In the genomic region with DNA sequence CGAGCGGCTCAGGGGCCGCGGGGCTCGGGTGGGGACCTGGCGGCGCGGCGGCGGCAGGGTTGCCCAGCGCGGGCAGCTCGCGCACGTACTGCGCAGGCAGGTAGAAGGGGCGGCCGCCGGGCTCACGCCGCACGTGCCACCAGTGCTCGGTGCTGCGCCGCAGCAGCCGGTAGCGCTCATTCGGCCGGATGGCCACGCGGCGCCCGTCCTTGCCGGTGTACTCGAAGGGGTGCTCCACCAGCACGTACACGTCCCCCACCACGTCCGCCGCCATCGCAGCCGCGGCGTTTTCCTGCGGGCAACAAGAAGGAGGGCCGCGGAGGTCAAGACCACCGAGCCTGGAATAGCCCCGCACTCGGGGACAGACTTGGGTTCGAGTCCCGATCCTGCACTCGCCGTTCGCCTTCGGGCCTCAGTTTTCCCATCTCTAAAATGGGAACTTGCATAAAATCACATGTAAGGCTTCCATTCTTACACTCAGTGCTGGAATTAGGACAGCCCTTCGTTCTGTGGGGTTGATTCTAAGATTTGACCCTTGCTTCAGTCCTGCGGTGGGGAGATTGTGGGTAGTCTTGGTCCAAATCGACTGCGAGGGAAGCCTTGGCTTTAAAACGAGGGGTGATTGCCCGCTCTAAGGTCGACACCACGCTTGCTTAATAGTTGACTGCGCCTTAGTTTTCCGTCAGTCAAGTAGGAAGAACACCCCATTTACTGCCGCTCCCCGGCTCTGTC, we compare ENCODE assay signal across 9 cellular contexts. TPM values are rescaled to one million over a fixed set of nuclear protein-coding genes. Genes with fewer than 3 reads are reported as not detected.
DNase-seq lines count a peak whose midpoint lies in the region; ATAC-seq and TF ChIP-seq lines count a peak whose summit lies in the region.
"Had no signal": no experiment of that assay in that cellular context is flagged by ENCODE, and none has a peak within 500 bp of the region (broad histone marks: within the 10 kb centered on the region; RNA-seq: fewer than 3 reads in every experiment).

No MANE protein-coding gene starts in this region.

- intact Hi-C loops in breast epithelium (cut with DNase I; ENCODE audit: low total_unique reads) (no loop called here), MCF 10A (cut with micrococcal nuclease) (no loop called here), mammary epithelial cell (cut with micrococcal nuclease) (loop anchor here (5.0 kb wide), 1 partner anchor 57 kb away; no protein-coding TSS in a partner anchor), lower lobe of right lung (cut with DNase I) (no loop called here), testis (cut with DNase I; ENCODE audit: low total_unique reads) (no loop called here)

- no peak overlapping the region for H3K4me3 Mint-ChIP-seq in MCF 10A (ENCODE audit: unreplicated experiment)

- H3K27me3 ChIP-seq in breast epithelium (no peaks in the 10 kb centered on the region), mammary epithelial cell (ENCODE audit: insufficient read depth, low read length) (no peaks in the 10 kb centered on the region), lower lobe of right lung (ENCODE audit: low read depth) (no peaks in the 10 kb centered on the region), upper lobe of left lung (no peaks in the 10 kb centered on the region), testis (no peaks in the 10 kb centered on the region)

- WGBS in mammary epithelial cell (ENCODE audit: low coverage, missing lambda C conversion rate) = 88% methylated on average over 21 of the region's 68 CpGs
- WGBS in upper lobe of left lung, 2 donors = 64 to 67% methylated on average over 32 to 47 of the region's 68 CpGs
- WGBS in testis, 2 donors = 14 to 23% methylated on average over 31 to 65 of the region's 68 CpGs

- H4K20me1 ChIP-seq in mammary epithelial cell (ENCODE audit: insufficient read depth, low read length) = no peaks in the 10 kb centered on the region

- peaks cover 33% of the 10 kb centered on the region for H3K79me2 ChIP-seq in mammary epithelial cell (ENCODE audit: insufficient read depth, low read length)

- H3K9ac ChIP-seq in mammary epithelial cell (ENCODE audit: insufficient read depth, low read length) = peak overlapping the region; percentile 25

- H3K36me3 ChIP-seq in breast epithelium (no peaks in the 10 kb centered on the region), mammary epithelial cell (ENCODE audit: insufficient read depth, low read length) (no peaks in the 10 kb centered on the region), lower lobe of right lung (peaks cover 7% of the 10 kb centered on the region), upper lobe of left lung (peaks cover 0 to 11% (median 2%) of the 10 kb centered on the region in 4 donors), testis (ENCODE audit: low read depth, missing control alignments) (no peaks in the 10 kb centered on the region)

- H3K27ac Mint-ChIP-seq in MCF 10A (ENCODE audit: low read depth, unreplicated experiment) = no peak overlapping the region

- POLR2A ChIA-PET in MCF 10A (lab: Yijun Ruan, JAX) = interaction anchor here (2.7 to 3.8 kb wide), 2 partner anchors 10 to 155 kb away, joined by 18 to 21 read pairs; no protein-coding TSS in a partner anchor

- no peak for TF ChIP-seq POLR2A in breast epithelium (IDR thresholded peaks at IDR 0.05)
- TF ChIP-seq POLR2A in upper lobe of left lung (IDR thresholded peaks at IDR 0.05) = no peak
- no peak for TF ChIP-seq POLR2A in testis (IDR thresholded peaks at IDR 0.05)

- H3K27ac ChIP-seq in breast epithelium (peak overlapping the region; percentile 80 to 86), mammary epithelial cell (ENCODE audit: insufficient read depth, low read depth, low read length) (peak overlapping the region; percentile 3), lower lobe of right lung (peak overlapping the region; percentile 84), upper lobe of left lung (peak overlapping the region; percentile 87 to 90 (median 88)), testis (no peak overlapping the region)

- no peak for TF ChIP-seq EP300 in upper lobe of left lung (IDR thresholded peaks at IDR 0.05)

- ATAC-seq in lower lobe of right lung (peak in 1 of 2 donors; percentile 0), upper lobe of left lung (ENCODE audit: low FRiP score in 2 of 2) (no peak), GM19455 (IDR thresholded peaks at IDR 0.05; ENCODE audit: unreplicated experiment) (no peak)

- H3K4me2 ChIP-seq in mammary epithelial cell (ENCODE audit: insufficient read depth, low read depth, low read length) = peak overlapping the region; percentile 95

- BruUV-seq in MCF 10A (replicated peaks; lab: Mats Ljungman, UMichigan) (no TSS peak), mammary epithelial cell (replicated peaks; lab: Mats Ljungman, UMichigan) (no TSS peak)

- no peaks in the 10 kb centered on the region for H3K9me3 ChIP-seq in breast epithelium
- no peaks in the 10 kb centered on the region for H3K9me3 ChIP-seq in mammary epithelial cell (replicated peaks; ENCODE audit: insufficient read depth, low read length)
- H3K9me3 ChIP-seq in lower lobe of right lung = no peaks in the 10 kb centered on the region
- no peaks in the 10 kb centered on the region for H3K9me3 ChIP-seq in upper lobe of left lung
- H3K9me3 ChIP-seq in testis = no peaks in the 10 kb centered on the region

- DNase-seq in breast epithelium (ENCODE audit: low spot score in 2 of 2) (no peak), MCF 10A (ENCODE audit: unreplicated experiment) (no peak), mammary epithelial cell (no peak), lower lobe of right lung (peak; percentile 47), upper lobe of left lung (no peak), testis (no peak), epidermal melanocyte (ENCODE audit: insufficient read length, low spot score) (no peak)
- DNase-seq: SHP77 treated with DMSO at 0.1 percent for 48 hours had no signal

- no peaks in the 10 kb centered on the region for H3K9me3 Mint-ChIP-seq in MCF 10A (ENCODE audit: unreplicated experiment)

- H3K27me3 Mint-ChIP-seq in MCF 10A (ENCODE audit: insufficient read depth, unreplicated experiment) = no peaks in the 10 kb centered on the region

- CTCF ChIA-PET in MCF 10A (lab: Yijun Ruan, JAX) (interaction anchor here (1.7 kb wide), 1 partner anchor 163 kb away, joined by 5 read pairs; no protein-coding TSS in a partner anchor), mammary epithelial cell (lab: Charles Lee; ENCODE audit: low non-redundant PET) (no interaction called here)

- dilution Hi-C loops in mammary epithelial cell (cut with HindIII; ENCODE audit: low sequenced_read_pairs) = no loop called here

- peaks cover 3 to 9% of the 10 kb centered on the region in 2 donors for H3K4me1 ChIP-seq in breast epithelium
- peaks cover 19% of the 10 kb centered on the region for H3K4me1 ChIP-seq in mammary epithelial cell (ENCODE audit: insufficient read depth, low read length)
- peaks cover 62% of the 10 kb centered on the region for H3K4me1 ChIP-seq in lower lobe of right lung
- H3K4me1 ChIP-seq in upper lobe of left lung = peaks cover 54 to 74% (median 66%) of the 10 kb centered on the region in 4 donors
- H3K4me1 ChIP-seq in testis = peaks cover 25% of the 10 kb centered on the region

- peaks cover 18% of the 10 kb centered on the region for H3K4me1 Mint-ChIP-seq in MCF 10A (ENCODE audit: insufficient read depth, unreplicated experiment)

- peaks cover 24% of the 10 kb centered on the region for H3K36me3 Mint-ChIP-seq in MCF 10A (ENCODE audit: insufficient read depth, unreplicated experiment)

- H3K4me3 ChIP-seq in breast epithelium = peak overlapping the region; percentile 54 to 86 (median 64)
- peak overlapping the region in 2 of 3 experiments; percentile 15 to 82 for H3K4me3 ChIP-seq in mammary epithelial cell (replicated peaks in 1 of 3; ENCODE audit: insufficient read depth in 1 of 3, low read depth in 2 of 3, low read length in 3 of 3)
- H3K4me3 ChIP-seq in lower lobe of right lung = peak overlapping the region; percentile 74
- peak overlapping the region in 3 of 4 donors; percentile 55 to 87 (median 72) for H3K4me3 ChIP-seq in upper lobe of left lung
- no peak overlapping the region for H3K4me3 ChIP-seq in testis

- no peak for TF ChIP-seq CTCF in breast epithelium (IDR thresholded peaks at IDR 0.05)
- TF ChIP-seq CTCF in MCF 10A (IDR thresholded peaks at IDR 0.05; ENCODE audit: unreplicated experiment) = no peak
- TF ChIP-seq CTCF in mammary epithelial cell (conservative IDR thresholded peaks at IDR 0.05 in 1 of 2, IDR thresholded peaks at IDR 0.05 in 1 of 2; ENCODE audit: extremely low read depth in 1 of 2, insufficient read depth in 1 of 2, low read depth in 1 of 2, low read length in 2 of 2) = no peak
- TF ChIP-seq CTCF in lower lobe of right lung (IDR thresholded peaks at IDR 0.05) = no peak
- TF ChIP-seq CTCF in upper lobe of left lung (IDR thresholded peaks at IDR 0.05) = no peak
- no peak for TF ChIP-seq CTCF in testis (IDR thresholded peaks at IDR 0.05)

- in situ Hi-C loops in mammary epithelial cell (cut with MboI; ENCODE audit: low sequenced_read_pairs in 2 of 2) = loop anchor here in 1 of 2 donors (25.0 kb wide), 1 partner anchor 432 kb away; no protein-coding TSS in a partner anchor

- H2AFZ ChIP-seq in mammary epithelial cell (ENCODE audit: low read depth, low read length) = no peak overlapping the region

RNA-seq across cellular contexts. Expression of a gene that starts 2.5 kb away (rescaled TPM):
- total RNA-seq in breast epithelium (10 to 100 TPM; 17.3 to 28.8 (median 17.6) TPM), MCF 10A (2022) (30.5 and 47.6 TPM in 2 replicates), mammary epithelial cell (10 to 100 TPM; 24.8 to 31.3 TPM), lower lobe of right lung (71.0 TPM), upper lobe of left lung (100 to 1,000 TPM in 1 of 6 donors, 10 to 100 TPM in 5; 46.1 to 243 (median 81.4) TPM), testis (10 to 100 TPM; 21.4 to 22.8 TPM)
- polyA plus RNA-seq in mammary epithelial cell (18.5 TPM), testis (ENCODE audit: insufficient read depth, low read depth, low replicate concordance) (17.7 TPM)
- polyA minus RNA-seq in mammary epithelial cell = 11.2 TPM

Comparison
In these comparisons a context has a peak if more than half of its experiments do, and no peak if none do; other contexts are left out.
1. H3K27ac ChIP-seq: peak in breast epithelium (2 of 2), mammary epithelial cell (single experiment), lower lobe of right lung (single experiment) and upper lobe of left lung (4 of 4); none in testis (0 of 2).
2. H3K4me3 ChIP-seq: peak in breast epithelium (3 of 3), mammary epithelial cell (2 of 3), lower lobe of right lung (single experiment) and upper lobe of left lung (3 of 4); none in testis (0 of 2).